In the genomic region with DNA sequence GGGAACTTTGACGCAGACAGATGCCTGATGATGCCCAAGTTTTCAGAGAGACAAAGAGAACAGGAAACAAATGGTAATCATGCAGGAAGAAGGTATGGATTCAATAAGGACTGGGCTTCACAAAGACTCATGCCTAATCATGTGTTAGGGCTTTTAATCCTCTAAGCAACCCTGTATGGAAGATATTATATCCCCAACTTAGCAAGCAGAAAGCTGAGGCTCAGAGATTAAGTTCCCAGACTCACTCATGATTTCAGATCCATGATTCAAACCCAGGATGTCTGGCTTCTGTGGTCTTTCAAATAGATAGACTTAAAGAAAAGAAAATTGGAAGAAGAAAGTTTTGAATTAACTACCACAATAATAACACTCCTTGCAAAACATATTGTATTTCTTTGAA, we compare ENCODE assay signal across 20 cellular contexts. TPM values are rescaled to one million over a fixed set of nuclear protein-coding genes. Genes with fewer than 3 reads are reported as not detected.
DNase-seq lines count a peak whose midpoint lies in the region; ATAC-seq, FAIRE-seq and TF ChIP-seq lines count a peak whose summit lies in the region.
"Had no signal": no experiment of that assay in that cellular context is flagged by ENCODE, and none has a peak within 500 bp of the region (broad histone marks: within the 10 kb centered on the region; RNA-seq: fewer than 3 reads in every experiment).

No MANE protein-coding gene starts in this region.

- H4K5ac ChIP-seq in H1 (ENCODE audit: insufficient read length, low read depth, low read length): no peak overlapping the region

- H3K4ac ChIP-seq in H1 (replicated peaks; ENCODE audit: insufficient read length, low read depth, low read length): no peak overlapping the region

- H3K23ac ChIP-seq in H1 (ENCODE audit: insufficient read length): no peak overlapping the region

- H3K4me1 ChIP-seq in H1 (replicated peaks in 1 of 4; ENCODE audit: control insufficient read depth in 3 of 4, insufficient read depth in 4 of 4, low read length in 3 of 4): peaks cover 0 to 2% (median 0%) of the 10 kb centered on the region in 4 experiments; a peak in 4 of 7 replicates
- H3K4me1 ChIP-seq: prostate gland had no signal

- H3K56ac ChIP-seq in H1 (replicated peaks; ENCODE audit: insufficient read length, low read depth, low read length): no peak overlapping the region

- H3K9me3 ChIP-seq in H1 (ENCODE audit: insufficient read depth in 2 of 2, low read depth in 1 of 2, low read length in 1 of 2): no peaks in the 10 kb centered on the region
- H3K9me3 ChIP-seq: prostate gland had no signal

- no peak overlapping the region for H4K91ac ChIP-seq in H1 (replicated peaks; ENCODE audit: insufficient read length, low read length)

- no peak overlapping the region for H3K4me3 Mint-ChIP-seq in activated T-helper 1 cell treated with anti-CD3 and anti-CD28 coated beads, Interleukin-12 subunit alpha, Interleukin-12 subunit beta, Interleukin-2, Interleukin-4 antibody, amounts not matched to agents 30 ng/mL and 10 ng/mL and 1 ng/mL, durations not matched to agents 14 hours and 24 hours and 36 hours
- H3K4me3 Mint-ChIP-seq: mesothelial cell of epicardium; nephron; T-helper 1 cell treated with Interleukin-12 subunit alpha and Interleukin-12 subunit beta and Interleukin-4 antibody, amounts not matched to agents 30 μg/mL and 1 μg/mL, for 36 hours had no signal

- no peak overlapping the region for H3K27ac ChIP-seq in H1 (ENCODE audit: low read depth, low read length)
- H3K27ac ChIP-seq: prostate gland had no signal

- no peaks in the 10 kb centered on the region for H3K9me3 Mint-ChIP-seq in activated T-helper 1 cell treated with anti-CD3 and anti-CD28 coated beads, Interleukin-12 subunit alpha, Interleukin-12 subunit beta, Interleukin-2, Interleukin-4 antibody, amounts not matched to agents 30 ng/mL and 10 ng/mL and 1 ng/mL, durations not matched to agents 14 hours and 24 hours and 36 hours
- H3K9me3 Mint-ChIP-seq: mesothelial cell of epicardium; nephron; T-helper 1 cell treated with Interleukin-12 subunit alpha and Interleukin-12 subunit beta and Interleukin-4 antibody, amounts not matched to agents 30 μg/mL and 1 μg/mL, for 36 hours had no signal

- TF ChIP-seq RAD21 in H1 (IDR thresholded peaks at IDR 0.05 in 1 of 2, conservative IDR thresholded peaks at IDR 0.05 in 1 of 2; ENCODE audit: low read depth in 2 of 2, low read length in 2 of 2): no peak

- no peak for TF ChIP-seq POLR2A in H1 (IDR thresholded peaks at IDR 0.05; ENCODE audit: control extremely low read depth in 1 of 2, low read depth in 2 of 2, low read length in 2 of 2)

- FAIRE-seq in H1 (lab: Jason Lieb, UNC): no peak
- FAIRE-seq: colon, endometrium had no signal

- WGBS in H1 (ENCODE audit: extremely low coverage in 1 of 2, insufficient coverage in 1 of 2, insufficient read length in 1 of 2, insufficient replicate concordance in 2 of 2, low coverage in 1 of 2, low lambda C conversion rate in 2 of 2, missing lambda C conversion rate in 1 of 2), 2 experiments: 100% methylated on average over 1 of the region's 1 CpG; no CpG with 5 or more reads in 1 of the 2 experiments

- no peak overlapping the region for H3K18ac ChIP-seq in H1 (ENCODE audit: extremely low read depth, low read length)

- no peaks in the 10 kb centered on the region; the same call in 1 of the 2 replicates for H3K23me2 ChIP-seq in H1 (ENCODE audit: low read depth, low read length)

- H3K27me3 ChIP-seq in H1 (replicated peaks in 1 of 4; ENCODE audit: control insufficient read depth in 3 of 4, extremely low read depth in 1 of 4, insufficient read depth in 3 of 4, low read length in 3 of 4): peaks cover 0 to 1% (median 0%) of the 10 kb centered on the region in 4 experiments; a peak in 1 of 7 replicates

- no peak overlapping the region for H2BK120ac ChIP-seq in H1 (replicated peaks; ENCODE audit: low read depth, low read length)

- no peak overlapping the region for H3K14ac ChIP-seq in H1 (ENCODE audit: insufficient read length)

- H3K4me1 Mint-ChIP-seq in activated T-helper 1 cell treated with anti-CD3 and anti-CD28 coated beads, Interleukin-12 subunit alpha, Interleukin-12 subunit beta, Interleukin-2, Interleukin-4 antibody, amounts not matched to agents 30 ng/mL and 10 ng/mL and 1 ng/mL, durations not matched to agents 14 hours and 24 hours and 36 hours (ENCODE audit: low read depth): peaks cover 7% of the 10 kb centered on the region
- H3K4me1 Mint-ChIP-seq: nephron had no signal

- H2BK12ac ChIP-seq in H1 (ENCODE audit: low read depth, low read length): no peak overlapping the region

- H3K4me2 ChIP-seq in H1 (ENCODE audit: insufficient read depth in 1 of 2, low read depth in 2 of 2, low read length in 2 of 2): no peak overlapping the region

- no peaks in the 10 kb centered on the region for H4K20me1 ChIP-seq in H1 (replicated peaks in 1 of 2; ENCODE audit: control insufficient read depth in 1 of 2, insufficient read depth in 2 of 2, low read length in 2 of 2)

- H3K9ac ChIP-seq in H1 (replicated peaks in 1 of 4; ENCODE audit: extremely low read depth in 1 of 4, low read depth in 3 of 4, low read length in 3 of 4): no peak overlapping the region

- DNase-seq in EL: peak; percentile 16
- DNase-seq in SK-MEL-5 (ENCODE audit: low read depth, low spot score): peak; percentile 8
- DNase-seq in H1 (ENCODE audit: low read depth in 1 of 2, low spot score in 2 of 2): no peak
- DNase-seq in retinal pigment epithelial cell (ENCODE audit: low read depth): peak; percentile 69
- DNase-seq in activated T-helper 1 cell treated with anti-CD3 and anti-CD28 coated beads, Interleukin-12 subunit alpha, Interleukin-12 subunit beta, Interleukin-2, Interleukin-4 antibody, amounts not matched to agents 30 ng/mL and 10 ng/mL and 1 ng/mL, durations not matched to agents 14 hours and 24 hours and 36 hours (ENCODE audit: low spot score): no peak
- DNase-seq in NOMO-1 (lab: John Stamatoyannopoulos, UW; ENCODE audit: unreplicated experiment in 2 of 2): no peak
- DNase-seq: activated CD4-positive, alpha-beta T cell treated with anti-CD3 and anti-CD28 coated beads, Interleukin-2, amount 50 U/mL, for 1 hour; activated CD8-positive, alpha-beta memory T cell treated with anti-CD3 and anti-CD28 coated beads, Interleukin-2, amount 50 U/mL, for 4 hours; AML-193; NCI-H1105 treated with DMSO at 0.1 percent for 48 hours; NCI-H526 treated with DMSO at 0.1 percent for 48 hours; OCI-M1; SHP77 had no signal

- H3K27me3 Mint-ChIP-seq in activated T-helper 1 cell treated with anti-CD3 and anti-CD28 coated beads, Interleukin-12 subunit alpha, Interleukin-12 subunit beta, Interleukin-2, Interleukin-4 antibody, amounts not matched to agents 30 ng/mL and 10 ng/mL and 1 ng/mL, durations not matched to agents 14 hours and 24 hours and 36 hours (ENCODE audit: insufficient read depth): peaks cover 6% of the 10 kb centered on the region

- no peak for ATAC-seq in HG02642 (IDR thresholded peaks at IDR 0.05; ENCODE audit: poor library complexity, unreplicated experiment)

- intact Hi-C loops in activated T-helper 1 cell treated with anti-CD3 and anti-CD28 coated beads, Interleukin-12 subunit alpha, Interleukin-12 subunit beta, Interleukin-2, Interleukin-4 antibody, amounts not matched to agents 30 ng/mL and 10 ng/mL and 1 ng/mL, durations not matched to agents 14 hours and 24 hours and 36 hours (cut with micrococcal nuclease): no loop called here

- H2AFZ ChIP-seq in H1 (ENCODE audit: low read length): 0 out of 2 replicates have a peak overlapping the region, but pooled peaks have one; percentile 58

- H2BK20ac ChIP-seq in H1 (ENCODE audit: low read length): no peak overlapping the region

- CTCF ChIA-PET in H1 (lab: Charles Lee; ENCODE audit: partially characterized antibody): no interaction called here

- H2BK5ac ChIP-seq in H1 (ENCODE audit: low read depth, low read length): no peak overlapping the region

- H3K36me3 ChIP-seq in H1 (ENCODE audit: control insufficient read depth in 2 of 4, insufficient read depth in 4 of 4, low read length in 3 of 4): no peaks in the 10 kb centered on the region
- H3K36me3 ChIP-seq: prostate gland had no signal

- POLR2A ChIA-PET in H1 (lab: Charles Lee; ENCODE audit: partially characterized antibody): no interaction called here

- H3K79me2 ChIP-seq in H1 (ENCODE audit: control insufficient read depth in 1 of 2, insufficient read depth in 2 of 2, low read length in 2 of 2): peaks cover 0 to under 1% of the 10 kb centered on the region in 2 experiments; a peak in 1 of 4 replicates

- TF ChIP-seq CTCF in H1 (IDR thresholded peaks at IDR 0.05; ENCODE audit: control extremely low read depth in 1 of 3, insufficient read depth in 1 of 3, low read depth in 1 of 3, low read length in 3 of 3): no peak
- TF ChIP-seq CTCF in retinal pigment epithelial cell (conservative IDR thresholded peaks at IDR 0.05; ENCODE audit: low read depth, low read length): no peak

- H3K27ac Mint-ChIP-seq in activated T-helper 1 cell treated with anti-CD3 and anti-CD28 coated beads, Interleukin-12 subunit alpha, Interleukin-12 subunit beta, Interleukin-2, Interleukin-4 antibody, amounts not matched to agents 30 ng/mL and 10 ng/mL and 1 ng/mL, durations not matched to agents 14 hours and 24 hours and 36 hours: no peak overlapping the region
- H3K27ac Mint-ChIP-seq: mesothelial cell of epicardium; nephron; T-helper 1 cell treated with Interleukin-12 subunit alpha and Interleukin-12 subunit beta and Interleukin-4 antibody, amounts not matched to agents 30 μg/mL and 1 μg/mL, for 36 hours had no signal

- no peaks in the 10 kb centered on the region for H3K79me1 ChIP-seq in H1 (ENCODE audit: low read depth, low read length)

- no peaks in the 10 kb centered on the region for H3K36me3 Mint-ChIP-seq in activated T-helper 1 cell treated with anti-CD3 and anti-CD28 coated beads, Interleukin-12 subunit alpha, Interleukin-12 subunit beta, Interleukin-2, Interleukin-4 antibody, amounts not matched to agents 30 ng/mL and 10 ng/mL and 1 ng/mL, durations not matched to agents 14 hours and 24 hours and 36 hours (ENCODE audit: low read depth)
- H3K36me3 Mint-ChIP-seq: mesothelial cell of epicardium had no signal

- H2BK15ac ChIP-seq in H1 (ENCODE audit: low read length): no peak overlapping the region

- no peak overlapping the region for H4K8ac ChIP-seq in H1 (ENCODE audit: extremely low read depth, insufficient read depth, low read length)

- H3K4me3 ChIP-seq in H1 (ENCODE audit: extremely low read depth in 1 of 4, insufficient read depth in 2 of 4, low read depth in 3 of 4, low read length in 4 of 4) (no peak overlapping the region), retinal pigment epithelial cell (ENCODE audit: low read length) (no peak overlapping the region)
- H3K4me3 ChIP-seq: prostate gland had no signal

- TF ChIP-seq EP300 in H1 (IDR thresholded peaks at IDR 0.05; ENCODE audit: borderline replicate concordance in 1 of 2, low read depth in 2 of 2, low read length in 2 of 2): no peak

- in situ Hi-C loops in SK-MEL-5 (cut with HindIII; ENCODE audit: low pct_unique_long_range_greater_than_20kb, low sequenced_read_pairs): no loop called here

- H2AK5ac ChIP-seq in H1 (ENCODE audit: low read depth, low read length): no peak overlapping the region

RNA-seq across cellular contexts. Expression of a gene that starts 4.1 kb away (rescaled TPM):
- total RNA-seq in SK-MEL-5 (2014; rRNA removed; shearing (Covaris generic)): 91.8 and 95.2 TPM in 2 replicates
- polyA plus RNA-seq in SK-MEL-5 (2015; cell fraction: cytosol; rRNA removed): 34.7 and 37.5 TPM in 2 replicates
- 67.0 and 83.5 TPM in 2 replicates for polyA plus RNA-seq in SK-MEL-5 (2015; cell fraction: nucleus; rRNA removed)
- total RNA-seq in H1 (2021; fragmentation: NEBNext Ultra II Directional; extraction: Animal tissue kit (Norgen Biotek cat#: 25700)): 51.6 and 58.0 TPM in 2 replicates
- polyA plus RNA-seq in H1 (2011; rRNA removed): 16.3 and 21.7 TPM in 2 replicates
- polyA plus RNA-seq in H1 (2011; cell fraction: cytosol; rRNA removed): 17.6 TPM
- 52.4 TPM for polyA plus RNA-seq in H1 (2011; cell fraction: nucleus; rRNA removed)
- 16.6 to 29.0 TPM (median 20.5 TPM) in 4 replicates for polyA plus RNA-seq in H1 (2012, experiment 1 of 2)
- polyA plus RNA-seq in H1 (2012, experiment 2 of 2): 1.2 TPM
- 17.9 TPM for polyA plus RNA-seq in H1 (2013, experiment 1 of 2)
- polyA plus RNA-seq in H1 (2013, experiment 2 of 2): 18.1 TPM
- polyA minus RNA-seq in H1 (2011; rRNA and poly(A)+ RNA removed): 82.8 and 104 TPM in 2 replicates
- polyA minus RNA-seq in H1 (2011; cell fraction: cytosol; rRNA and poly(A)+ RNA removed): 44.9 TPM
- polyA minus RNA-seq in H1 (2011; cell fraction: nucleus; rRNA and poly(A)+ RNA removed): 185 TPM
- total RNA-seq in activated T-helper 1 cell treated with anti-CD3 and anti-CD28 coated beads, Interleukin-12 subunit alpha, Interleukin-12 subunit beta, Interleukin-2, Interleukin-4 antibody, amounts not matched to agents 30 ng/mL and 10 ng/mL and 1 ng/mL, durations not matched to agents 14 hours and 24 hours and 36 hours: 61.9 and 67.0 TPM in 2 replicates

Comparison
In these comparisons a context has a peak if more than half of its experiments do, and no peak if none do; other contexts are left out.
1. DNase-seq: peak in EL (single experiment), SK-MEL-5 (single experiment) and retinal pigment epithelial cell (single experiment); none in H1 (0 of 2), activated T-helper 1 cell treated with anti-CD3 and anti-CD28 coated beads, Interleukin-12 subunit alpha, Interleukin-12 subunit beta, Interleukin-2, Interleukin-4 antibody, amounts not matched to agents 30 ng/mL and 10 ng/mL and 1 ng/mL, durations not matched to agents 14 hours and 24 hours and 36 hours (single experiment) and NOMO-1 (0 of 2).